1 cellular context compared by ENCODE assay signal in genomic region chr3:140809326-140809725, GRCh38.
TF ChIP-seq lines count a peak whose summit lies in the region.

No MANE protein-coding gene starts in this region.

TF ChIP-seq in GM23338, 12 proteins besides CTCF, POLR2A, EP300 and RAD21 (continued from another document):
- TF ChIP-seq REST (IDR thresholded peaks at IDR 0.05; ENCODE audit: unreplicated experiment) (no peak), ZNF114 (CRISPR knock-in tag; IDR thresholded peaks at IDR 0.05) (no peak), EZH2phosphoT487 (IDR thresholded peaks at IDR 0.05; ENCODE audit: unreplicated experiment) (no peak), ZNF462 (CRISPR knock-in tag; IDR thresholded peaks at IDR 0.05) (no peak)
